ENCODE assay signal across 17 cellular contexts in the genomic region with DNA sequence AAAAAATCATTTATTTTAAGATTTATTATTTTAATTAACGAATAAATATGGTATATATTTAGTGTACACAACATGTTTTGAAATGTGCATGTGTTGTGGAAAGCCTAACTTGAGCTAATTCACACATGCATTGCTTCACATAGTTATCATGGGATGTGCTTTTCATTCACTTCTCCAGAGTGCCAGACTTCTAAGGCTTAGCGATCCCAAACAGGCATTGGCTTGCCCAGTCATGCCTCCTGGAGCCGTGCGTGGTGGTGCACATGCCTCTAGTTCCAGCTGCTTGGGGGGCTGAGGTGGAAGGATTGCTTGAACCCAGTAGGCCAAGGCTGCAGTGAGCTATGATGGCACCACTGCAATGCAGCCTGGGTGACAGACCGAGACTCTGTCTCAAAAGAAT. TPM values are rescaled to one million over a fixed set of nuclear protein-coding genes. Genes with fewer than 3 reads are reported as not detected.
"Had no signal": no experiment of that assay in that cellular context is flagged by ENCODE, and none has a peak within 500 bp of the region (broad histone marks: within the 10 kb centered on the region; RNA-seq: fewer than 3 reads in every experiment).

No MANE protein-coding gene starts in this region.

- H3K4me2 ChIP-seq: hepatocyte had no signal

- H3K27me3 ChIP-seq: colonic mucosa, hepatocyte, pancreas, uterus had no signal

- H3K79me2 ChIP-seq: hepatocyte had no signal

- H3K9me3 ChIP-seq: colonic mucosa, pancreas, stomach, uterus had no signal

- H3K27ac ChIP-seq: colonic mucosa, hepatocyte, pancreas, stomach, uterus had no signal

- DNase-seq: colonic mucosa; effector memory CD4-positive, alpha-beta T cell; erythroblast; foreskin melanocyte; midbrain; occipital lobe; pancreas; right cardiac atrium; small intestine; stimulated activated CD4-positive, alpha-beta T cell treated with anti-CD3 and anti-CD28 coated beads, Interleukin-12 subunit alpha, Interleukin-12 subunit beta, amount 100 ng/mL, for 4 hours; stimulated activated naive CD4-positive, alpha-beta T cell; stomach; substantia nigra; trophoblast cell; uterus had no signal

- H3K4me3 ChIP-seq: colonic mucosa, hepatocyte, pancreas, stomach, uterus had no signal

- H2AFZ ChIP-seq: hepatocyte had no signal

- H3K36me3 ChIP-seq: colonic mucosa, pancreas, stomach, uterus had no signal

- FAIRE-seq: pancreas, small intestine had no signal

- ATAC-seq: natural killer cell treated with Interleukin-12 subunit alpha and Interleukin-12 subunit beta and Interleukin-15 and Interleukin-18, amount 100 ng/mL, for 72 hours; pancreas; right cardiac atrium had no signal

- H3K4me1 ChIP-seq: colonic mucosa, pancreas, stomach, uterus had no signal

RNA-seq across cellular contexts. Expression of gene ARHGEF4, which starts 40.5 kb away (rescaled TPM):
- total RNA-seq: natural killer cell treated with Interleukin-12 subunit alpha and Interleukin-12 subunit beta and Interleukin-15 and Interleukin-18, amount 100 ng/mL, for 72 hours had no signal
